ENCODE assay signal across 7 cellular contexts in the genomic region with DNA sequence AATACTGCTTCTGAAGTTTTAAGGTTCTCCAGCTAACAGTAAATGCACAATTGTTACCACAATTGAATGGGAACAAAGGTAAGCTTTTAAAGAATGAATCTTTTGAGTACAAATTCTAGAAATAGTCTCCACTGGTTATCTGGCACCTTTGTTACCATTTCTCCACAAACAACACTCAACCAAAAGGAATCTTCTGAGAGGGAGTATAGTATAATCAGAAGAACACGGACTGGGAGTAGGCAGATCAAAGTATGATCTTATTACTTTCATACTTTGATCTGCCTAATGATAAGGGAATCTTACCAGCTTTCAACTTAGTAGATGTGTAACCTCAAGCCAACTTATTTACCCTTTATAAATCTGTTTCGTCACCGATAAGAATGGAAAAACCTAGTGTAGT. TPM values are rescaled to one million over a fixed set of nuclear protein-coding genes. Genes with fewer than 3 reads are reported as not detected.
DNase-seq lines count a peak whose midpoint lies in the region; ATAC-seq and TF ChIP-seq lines count a peak whose summit lies in the region.

No MANE protein-coding gene starts in this region.

- no peak for DNase-seq in HL-60 (ENCODE audit: low read depth in 1 of 2, low spot score in 1 of 2)
- DNase-seq in foreskin fibroblast = peak in 1 of 2 donors; percentile 31
- no peak for DNase-seq in effector CD8-positive, alpha-beta T cell (lab: John Stamatoyannopoulos, UW)
- DNase-seq in CD14-positive monocyte (ENCODE audit: low spot score) = no peak
- DNase-seq in NCI-H2227 (lab: John Stamatoyannopoulos, UW; ENCODE audit: unreplicated experiment) = no peak

- H3K27ac Mint-ChIP-seq in stimulated activated memory B cell treated with anti-CD40 and anti-IgM and Interleukin-4, amounts not matched to agents 10 μg/mL and 1 μg/mL and 100 μg/mL, for 72 hours = peak overlapping the region; percentile 100
- H3K27ac Mint-ChIP-seq in CD14-positive monocyte = peak overlapping the region in 1 of 7 donors; percentile 99

- peak overlapping the region; percentile 100 for H3K4me3 Mint-ChIP-seq in stimulated activated memory B cell treated with anti-CD40 and anti-IgM and Interleukin-4, amounts not matched to agents 10 μg/mL and 1 μg/mL and 100 μg/mL, for 72 hours
- peak overlapping the region in 1 of 2 donors; percentile 98 for H3K4me3 Mint-ChIP-seq in CD14-positive monocyte

- H3K9me3 Mint-ChIP-seq in stimulated activated memory B cell treated with anti-CD40 and anti-IgM and Interleukin-4, amounts not matched to agents 10 μg/mL and 1 μg/mL and 100 μg/mL, for 72 hours = no peaks in the 10 kb centered on the region
- no peaks in the 10 kb centered on the region for H3K9me3 Mint-ChIP-seq in CD14-positive monocyte

- no peaks in the 10 kb centered on the region for H3K27me3 Mint-ChIP-seq in stimulated activated memory B cell treated with anti-CD40 and anti-IgM and Interleukin-4, amounts not matched to agents 10 μg/mL and 1 μg/mL and 100 μg/mL, for 72 hours
- H3K27me3 Mint-ChIP-seq in CD14-positive monocyte (ENCODE audit: low read depth in 3 of 3) = no peaks in the 10 kb centered on the region

- intact Hi-C loops in CD14-positive monocyte (cut with micrococcal nuclease) = loop anchor here in 1 of 2 donors (5.0 kb wide), 1 partner anchor 1026 kb away; a partner anchor contains a TSS

- no peak for ATAC-seq in stimulated activated memory B cell treated with anti-CD40 and anti-IgM and Interleukin-4, amounts not matched to agents 10 μg/mL and 1 μg/mL and 100 μg/mL, for 72 hours

- peaks cover 5% of the 10 kb centered on the region for H3K36me3 Mint-ChIP-seq in stimulated activated memory B cell treated with anti-CD40 and anti-IgM and Interleukin-4, amounts not matched to agents 10 μg/mL and 1 μg/mL and 100 μg/mL, for 72 hours
- peaks cover 17 to 18% of the 10 kb centered on the region in 2 donors for H3K36me3 Mint-ChIP-seq in CD14-positive monocyte

- H3K4me1 Mint-ChIP-seq in stimulated activated memory B cell treated with anti-CD40 and anti-IgM and Interleukin-4, amounts not matched to agents 10 μg/mL and 1 μg/mL and 100 μg/mL, for 72 hours = peaks cover 44% of the 10 kb centered on the region
- H3K4me1 Mint-ChIP-seq in CD14-positive monocyte = peaks cover 31% of the 10 kb centered on the region

- H3K27ac ChIP-seq in HL-60 (replicated peaks) = no peak overlapping the region; the same call in 1 of the 2 replicates

- no peak for TF ChIP-seq CTCF in HL-60 (IDR thresholded peaks at IDR 0.05; ENCODE audit: insufficient read depth, low read length)
- TF ChIP-seq CTCF in WI38 (IDR thresholded peaks at IDR 0.05; ENCODE audit: low read depth, low read length) = no peak
- TF ChIP-seq CTCF in foreskin fibroblast (IDR thresholded peaks at IDR 0.05; ENCODE audit: low read depth, low read length) = no peak
- TF ChIP-seq CTCF in CD14-positive monocyte (IDR thresholded peaks at IDR 0.05) = no peak

- no peaks in the 10 kb centered on the region for H3K27me3 ChIP-seq in HL-60 (ENCODE audit: insufficient read depth, poor library complexity, severe bottlenecking)

- H3K4me3 ChIP-seq in HL-60 (replicated peaks; ENCODE audit: insufficient read depth, low read length) = peak overlapping the region; percentile 91
- peak overlapping the region; percentile 93; the same call in 1 of the 2 replicates for H3K4me3 ChIP-seq in WI38 (ENCODE audit: low read depth, low read length)
- peak overlapping the region; percentile 95 to 99 for H3K4me3 ChIP-seq in foreskin fibroblast (ENCODE audit: low read depth in 1 of 2, low read length in 2 of 2)

RNA-seq across cellular contexts. Expression of a gene that starts 1.4 kb away (rescaled TPM):
- polyA plus RNA-seq in CD14-positive monocyte = 1 to 10 TPM; 2.7 to 3.4 TPM

RNA-seq across cellular contexts. Expression of a gene that starts 1.7 kb away (rescaled TPM):
- 100 to 1,000 TPM; 118 to 143 TPM for polyA plus RNA-seq in CD14-positive monocyte

RNA-seq across cellular contexts. Expression of a gene that starts 43.3 kb away (rescaled TPM):
- polyA plus RNA-seq in CD14-positive monocyte = 1 to 10 TPM; 1.7 to 1.8 TPM
